ENCODE assay signal across 1 cellular context in genomic region chr5:154937718-154938466, GRCh38.
A peak's percentile ranks its signal among the peaks of the same experiment; 100 is the strongest.
TF ChIP-seq lines count a peak whose summit lies in the region.

A gene with protein sequence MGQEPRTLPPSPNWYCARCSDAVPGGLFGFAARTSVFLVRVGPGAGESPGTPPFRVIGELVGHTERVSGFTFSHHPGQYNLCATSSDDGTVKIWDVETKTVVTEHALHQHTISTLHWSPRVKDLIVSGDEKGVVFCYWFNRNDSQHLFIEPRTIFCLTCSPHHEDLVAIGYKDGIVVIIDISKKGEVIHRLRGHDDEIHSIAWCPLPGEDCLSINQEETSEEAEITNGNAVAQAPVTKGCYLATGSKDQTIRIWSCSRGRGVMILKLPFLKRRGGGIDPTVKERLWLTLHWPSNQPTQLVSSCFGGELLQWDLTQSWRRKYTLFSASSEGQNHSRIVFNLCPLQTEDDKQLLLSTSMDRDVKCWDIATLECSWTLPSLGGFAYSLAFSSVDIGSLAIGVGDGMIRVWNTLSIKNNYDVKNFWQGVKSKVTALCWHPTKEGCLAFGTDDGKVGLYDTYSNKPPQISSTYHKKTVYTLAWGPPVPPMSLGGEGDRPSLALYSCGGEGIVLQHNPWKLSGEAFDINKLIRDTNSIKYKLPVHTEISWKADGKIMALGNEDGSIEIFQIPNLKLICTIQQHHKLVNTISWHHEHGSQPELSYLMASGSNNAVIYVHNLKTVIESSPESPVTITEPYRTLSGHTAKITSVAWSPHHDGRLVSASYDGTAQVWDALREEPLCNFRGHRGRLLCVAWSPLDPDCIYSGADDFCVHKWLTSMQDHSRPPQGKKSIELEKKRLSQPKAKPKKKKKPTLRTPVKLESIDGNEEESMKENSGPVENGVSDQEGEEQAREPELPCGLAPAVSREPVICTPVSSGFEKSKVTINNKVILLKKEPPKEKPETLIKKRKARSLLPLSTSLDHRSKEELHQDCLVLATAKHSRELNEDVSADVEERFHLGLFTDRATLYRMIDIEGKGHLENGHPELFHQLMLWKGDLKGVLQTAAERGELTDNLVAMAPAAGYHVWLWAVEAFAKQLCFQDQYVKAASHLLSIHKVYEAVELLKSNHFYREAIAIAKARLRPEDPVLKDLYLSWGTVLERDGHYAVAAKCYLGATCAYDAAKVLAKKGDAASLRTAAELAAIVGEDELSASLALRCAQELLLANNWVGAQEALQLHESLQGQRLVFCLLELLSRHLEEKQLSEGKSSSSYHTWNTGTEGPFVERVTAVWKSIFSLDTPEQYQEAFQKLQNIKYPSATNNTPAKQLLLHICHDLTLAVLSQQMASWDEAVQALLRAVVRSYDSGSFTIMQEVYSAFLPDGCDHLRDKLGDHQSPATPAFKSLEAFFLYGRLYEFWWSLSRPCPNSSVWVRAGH (N-terminal part only) (minus strand): TSS chr5:154938211. CDS start chr5:154938133, 78 bp downstream.

TF ChIP-seq in SK-N-SH, 30 proteins besides CTCF, POLR2A, EP300 and RAD21 (continued from another document):
- TF ChIP-seq, protein P1, sequence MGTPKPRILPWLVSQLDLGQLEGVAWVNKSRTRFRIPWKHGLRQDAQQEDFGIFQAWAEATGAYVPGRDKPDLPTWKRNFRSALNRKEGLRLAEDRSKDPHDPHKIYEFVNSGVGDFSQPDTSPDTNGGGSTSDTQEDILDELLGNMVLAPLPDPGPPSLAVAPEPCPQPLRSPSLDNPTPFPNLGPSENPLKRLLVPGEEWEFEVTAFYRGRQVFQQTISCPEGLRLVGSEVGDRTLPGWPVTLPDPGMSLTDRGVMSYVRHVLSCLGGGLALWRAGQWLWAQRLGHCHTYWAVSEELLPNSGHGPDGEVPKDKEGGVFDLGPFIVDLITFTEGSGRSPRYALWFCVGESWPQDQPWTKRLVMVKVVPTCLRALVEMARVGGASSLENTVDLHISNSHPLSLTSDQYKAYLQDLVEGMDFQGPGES (IDR thresholded peaks at IDR 0.05; ENCODE audit: low read depth, low read length): no peak
- no peak for TF ChIP-seq SMC3 (IDR thresholded peaks at IDR 0.05; ENCODE audit: low read depth, low read length)
- no peak for TF ChIP-seq JUND (IDR thresholded peaks at IDR 0.05)
- TF ChIP-seq, protein P2, sequence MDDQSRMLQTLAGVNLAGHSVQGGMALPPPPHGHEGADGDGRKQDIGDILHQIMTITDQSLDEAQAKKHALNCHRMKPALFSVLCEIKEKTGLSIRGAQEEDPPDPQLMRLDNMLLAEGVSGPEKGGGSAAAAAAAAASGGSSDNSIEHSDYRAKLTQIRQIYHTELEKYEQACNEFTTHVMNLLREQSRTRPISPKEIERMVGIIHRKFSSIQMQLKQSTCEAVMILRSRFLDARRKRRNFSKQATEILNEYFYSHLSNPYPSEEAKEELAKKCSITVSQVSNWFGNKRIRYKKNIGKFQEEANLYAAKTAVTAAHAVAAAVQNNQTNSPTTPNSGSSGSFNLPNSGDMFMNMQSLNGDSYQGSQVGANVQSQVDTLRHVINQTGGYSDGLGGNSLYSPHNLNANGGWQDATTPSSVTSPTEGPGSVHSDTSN (IDR thresholded peaks at IDR 0.05): no peak
- TF ChIP-seq, protein P3, sequence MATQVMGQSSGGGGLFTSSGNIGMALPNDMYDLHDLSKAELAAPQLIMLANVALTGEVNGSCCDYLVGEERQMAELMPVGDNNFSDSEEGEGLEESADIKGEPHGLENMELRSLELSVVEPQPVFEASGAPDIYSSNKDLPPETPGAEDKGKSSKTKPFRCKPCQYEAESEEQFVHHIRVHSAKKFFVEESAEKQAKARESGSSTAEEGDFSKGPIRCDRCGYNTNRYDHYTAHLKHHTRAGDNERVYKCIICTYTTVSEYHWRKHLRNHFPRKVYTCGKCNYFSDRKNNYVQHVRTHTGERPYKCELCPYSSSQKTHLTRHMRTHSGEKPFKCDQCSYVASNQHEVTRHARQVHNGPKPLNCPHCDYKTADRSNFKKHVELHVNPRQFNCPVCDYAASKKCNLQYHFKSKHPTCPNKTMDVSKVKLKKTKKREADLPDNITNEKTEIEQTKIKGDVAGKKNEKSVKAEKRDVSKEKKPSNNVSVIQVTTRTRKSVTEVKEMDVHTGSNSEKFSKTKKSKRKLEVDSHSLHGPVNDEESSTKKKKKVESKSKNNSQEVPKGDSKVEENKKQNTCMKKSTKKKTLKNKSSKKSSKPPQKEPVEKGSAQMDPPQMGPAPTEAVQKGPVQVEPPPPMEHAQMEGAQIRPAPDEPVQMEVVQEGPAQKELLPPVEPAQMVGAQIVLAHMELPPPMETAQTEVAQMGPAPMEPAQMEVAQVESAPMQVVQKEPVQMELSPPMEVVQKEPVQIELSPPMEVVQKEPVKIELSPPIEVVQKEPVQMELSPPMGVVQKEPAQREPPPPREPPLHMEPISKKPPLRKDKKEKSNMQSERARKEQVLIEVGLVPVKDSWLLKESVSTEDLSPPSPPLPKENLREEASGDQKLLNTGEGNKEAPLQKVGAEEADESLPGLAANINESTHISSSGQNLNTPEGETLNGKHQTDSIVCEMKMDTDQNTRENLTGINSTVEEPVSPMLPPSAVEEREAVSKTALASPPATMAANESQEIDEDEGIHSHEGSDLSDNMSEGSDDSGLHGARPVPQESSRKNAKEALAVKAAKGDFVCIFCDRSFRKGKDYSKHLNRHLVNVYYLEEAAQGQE (IDR thresholded peaks at IDR 0.05; ENCODE audit: low read depth, low read length): 0 out of 2 replicates have a peak, but pooled peaks have one; percentile 49
- peak; percentile 69 for TF ChIP-seq ELF1 (IDR thresholded peaks at IDR 0.05)
- peak; percentile 88; the same call in 1 of the 2 replicates for TF ChIP-seq MAX (IDR thresholded peaks at IDR 0.05; ENCODE audit: low read depth)
- TF ChIP-seq NFIC (IDR thresholded peaks at IDR 0.05; ENCODE audit: borderline replicate concordance): peak; percentile 14; the same call in 1 of the 2 replicates
- TF ChIP-seq EZH2phosphoT487 (IDR thresholded peaks at IDR 0.05; ENCODE audit: borderline replicate concordance, low read depth): no peak
- TF ChIP-seq NRF1 (IDR thresholded peaks at IDR 0.05; ENCODE audit: low read depth, low read length): no peak
TF ChIP-seq in SK-N-SH: peak in this region for 10.
